1 cellular context compared by ENCODE assay signal in genomic region chr4:1984406-1985191, GRCh38.
TF ChIP-seq lines count a peak whose summit lies in the region.

No MANE protein-coding gene starts in this region.

TF ChIP-seq in WTC11, 78 proteins besides CTCF, POLR2A, EP300 and RAD21 (continued from another document):
- TF ChIP-seq HMGXB4 (CRISPR knock-in tag; IDR thresholded peaks at IDR 0.05): no peak
- no peak for TF ChIP-seq ERG (CRISPR knock-in tag; IDR thresholded peaks at IDR 0.05)
- no peak for TF ChIP-seq SP1 (CRISPR knock-in tag; conservative IDR thresholded peaks at IDR 0.05)
- TF ChIP-seq MLX (CRISPR knock-in tag; IDR thresholded peaks at IDR 0.05): no peak
- no peak for TF ChIP-seq FOXP4 (CRISPR knock-in tag; IDR thresholded peaks at IDR 0.05)
- TF ChIP-seq ZNF512 (CRISPR knock-in tag; IDR thresholded peaks at IDR 0.05; ENCODE audit: borderline replicate concordance): no peak
- TF ChIP-seq ATF6 (CRISPR knock-in tag; IDR thresholded peaks at IDR 0.05): no peak
- TF ChIP-seq GRHL2 (CRISPR knock-in tag; IDR thresholded peaks at IDR 0.05; ENCODE audit: insufficient replicate concordance, severe bottlenecking): no peak
- no peak for TF ChIP-seq CBFB (CRISPR knock-in tag; IDR thresholded peaks at IDR 0.05; ENCODE audit: low read depth)
- TF ChIP-seq ZNF423 (CRISPR knock-in tag; IDR thresholded peaks at IDR 0.05): no peak
- no peak for TF ChIP-seq E2F5 (CRISPR knock-in tag; IDR thresholded peaks at IDR 0.05)
- no peak for TF ChIP-seq NR3C1 (CRISPR knock-in tag; conservative IDR thresholded peaks at IDR 0.05; ENCODE audit: low read depth)
- TF ChIP-seq USF2 (CRISPR knock-in tag; IDR thresholded peaks at IDR 0.05): no peak
- TF ChIP-seq E2F4 (CRISPR knock-in tag; IDR thresholded peaks at IDR 0.05; ENCODE audit: borderline replicate concordance, low read depth): no peak
